In the genomic region with DNA sequence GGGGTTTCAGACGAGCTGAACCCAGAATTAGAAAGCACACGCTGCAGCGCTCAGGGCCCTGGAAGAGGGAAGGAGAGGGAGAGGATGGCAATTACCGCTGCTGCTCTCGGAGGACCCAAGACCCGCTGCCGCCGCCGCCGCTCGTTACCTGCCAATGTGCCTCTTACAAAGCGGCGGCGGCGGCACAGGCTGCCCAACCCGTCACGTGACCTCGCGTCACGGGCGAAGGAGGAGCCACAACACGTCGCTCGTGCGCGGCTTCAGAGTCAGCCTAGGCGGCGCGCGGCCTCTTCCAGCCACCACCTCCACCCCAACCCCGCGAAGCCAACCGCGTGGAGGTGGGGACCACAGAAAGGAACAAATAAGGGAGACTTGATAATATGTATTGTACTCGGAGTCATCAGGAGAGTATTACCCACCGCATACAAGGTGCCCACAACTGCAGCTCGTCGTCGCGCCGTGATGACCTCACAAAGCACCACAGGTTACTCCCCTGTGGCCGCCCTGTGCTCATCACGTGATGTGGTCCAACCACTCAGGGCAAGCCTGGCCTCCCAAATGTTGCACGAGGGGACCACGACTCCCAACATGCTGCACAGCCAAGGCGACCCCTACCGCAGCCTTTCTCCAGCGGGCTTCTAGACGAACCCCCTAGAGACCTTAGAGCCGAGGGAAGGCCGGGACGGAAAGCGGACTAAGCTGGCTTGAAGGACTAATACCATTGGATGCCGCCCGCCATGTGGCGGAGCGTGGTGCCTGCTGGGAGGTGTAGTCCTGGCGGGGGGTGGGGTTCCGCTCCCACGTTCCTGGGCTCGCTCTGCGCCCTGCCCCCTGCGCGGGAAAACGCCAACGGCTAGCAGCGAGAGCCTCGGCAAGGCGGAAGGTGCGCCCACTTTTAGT, we compare ENCODE assay signal across 1 cellular context.
TF ChIP-seq lines count a peak whose summit lies in the region.

A gene with protein sequence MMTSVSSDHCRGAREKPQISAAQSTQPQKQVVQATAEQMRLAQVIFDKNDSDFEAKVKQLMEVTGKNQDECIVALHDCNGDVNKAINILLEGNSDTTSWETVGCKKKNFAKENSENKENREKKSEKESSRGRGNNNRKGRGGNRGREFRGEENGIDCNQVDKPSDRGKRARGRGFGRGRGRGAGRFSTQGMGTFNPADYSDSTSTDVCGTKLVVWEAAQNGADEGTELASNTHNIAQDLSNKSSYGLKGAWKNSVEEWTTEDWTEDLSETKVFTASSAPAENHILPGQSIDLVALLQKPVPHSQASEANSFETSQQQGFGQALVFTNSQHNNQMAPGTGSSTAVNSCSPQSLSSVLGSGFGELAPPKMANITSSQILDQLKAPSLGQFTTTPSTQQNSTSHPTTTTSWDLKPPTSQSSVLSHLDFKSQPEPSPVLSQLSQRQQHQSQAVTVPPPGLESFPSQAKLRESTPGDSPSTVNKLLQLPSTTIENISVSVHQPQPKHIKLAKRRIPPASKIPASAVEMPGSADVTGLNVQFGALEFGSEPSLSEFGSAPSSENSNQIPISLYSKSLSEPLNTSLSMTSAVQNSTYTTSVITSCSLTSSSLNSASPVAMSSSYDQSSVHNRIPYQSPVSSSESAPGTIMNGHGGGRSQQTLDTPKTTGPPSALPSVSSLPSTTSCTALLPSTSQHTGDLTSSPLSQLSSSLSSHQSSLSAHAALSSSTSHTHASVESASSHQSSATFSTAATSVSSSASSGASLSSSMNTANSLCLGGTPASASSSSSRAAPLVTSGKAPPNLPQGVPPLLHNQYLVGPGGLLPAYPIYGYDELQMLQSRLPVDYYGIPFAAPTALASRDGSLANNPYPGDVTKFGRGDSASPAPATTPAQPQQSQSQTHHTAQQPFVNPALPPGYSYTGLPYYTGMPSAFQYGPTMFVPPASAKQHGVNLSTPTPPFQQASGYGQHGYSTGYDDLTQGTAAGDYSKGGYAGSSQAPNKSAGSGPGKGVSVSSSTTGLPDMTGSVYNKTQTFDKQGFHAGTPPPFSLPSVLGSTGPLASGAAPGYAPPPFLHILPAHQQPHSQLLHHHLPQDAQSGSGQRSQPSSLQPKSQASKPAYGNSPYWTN (minus strand): TSS at position 158 of the 900 bp plus-strand sequence. CDS start 31,739 bp downstream, outside the sequence.

TF ChIP-seq in K562, 482 proteins besides CTCF, POLR2A, EP300 and RAD21 (continued from another document and continues in another):
- TF ChIP-seq, protein P1, sequence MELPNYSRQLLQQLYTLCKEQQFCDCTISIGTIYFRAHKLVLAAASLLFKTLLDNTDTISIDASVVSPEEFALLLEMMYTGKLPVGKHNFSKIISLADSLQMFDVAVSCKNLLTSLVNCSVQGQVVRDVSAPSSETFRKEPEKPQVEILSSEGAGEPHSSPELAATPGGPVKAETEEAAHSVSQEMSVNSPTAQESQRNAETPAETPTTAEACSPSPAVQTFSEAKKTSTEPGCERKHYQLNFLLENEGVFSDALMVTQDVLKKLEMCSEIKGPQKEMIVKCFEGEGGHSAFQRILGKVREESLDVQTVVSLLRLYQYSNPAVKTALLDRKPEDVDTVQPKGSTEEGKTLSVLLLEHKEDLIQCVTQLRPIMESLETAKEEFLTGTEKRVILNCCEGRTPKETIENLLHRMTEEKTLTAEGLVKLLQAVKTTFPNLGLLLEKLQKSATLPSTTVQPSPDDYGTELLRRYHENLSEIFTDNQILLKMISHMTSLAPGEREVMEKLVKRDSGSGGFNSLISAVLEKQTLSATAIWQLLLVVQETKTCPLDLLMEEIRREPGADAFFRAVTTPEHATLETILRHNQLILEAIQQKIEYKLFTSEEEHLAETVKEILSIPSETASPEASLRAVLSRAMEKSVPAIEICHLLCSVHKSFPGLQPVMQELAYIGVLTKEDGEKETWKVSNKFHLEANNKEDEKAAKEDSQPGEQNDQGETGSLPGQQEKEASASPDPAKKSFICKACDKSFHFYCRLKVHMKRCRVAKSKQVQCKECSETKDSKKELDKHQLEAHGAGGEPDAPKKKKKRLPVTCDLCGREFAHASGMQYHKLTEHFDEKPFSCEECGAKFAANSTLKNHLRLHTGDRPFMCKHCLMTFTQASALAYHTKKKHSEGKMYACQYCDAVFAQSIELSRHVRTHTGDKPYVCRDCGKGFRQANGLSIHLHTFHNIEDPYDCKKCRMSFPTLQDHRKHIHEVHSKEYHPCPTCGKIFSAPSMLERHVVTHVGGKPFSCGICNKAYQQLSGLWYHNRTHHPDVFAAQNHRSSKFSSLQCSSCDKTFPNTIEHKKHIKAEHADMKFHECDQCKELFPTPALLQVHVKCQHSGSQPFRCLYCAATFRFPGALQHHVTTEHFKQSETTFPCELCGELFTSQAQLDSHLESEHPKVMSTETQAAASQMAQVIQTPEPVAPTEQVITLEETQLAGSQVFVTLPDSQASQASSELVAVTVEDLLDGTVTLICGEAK (IDR thresholded peaks at IDR 0.05) = peak; percentile 11; the same call in 1 of the 2 replicates
- TF ChIP-seq, protein P1 (CRISPR knock-in tag; IDR thresholded peaks at IDR 0.05) = no peak
- peak in 1 of 2 experiments; percentile 95 for TF ChIP-seq FOXK2 (conservative IDR thresholded peaks at IDR 0.05 in 1 of 2, IDR thresholded peaks at IDR 0.05 in 1 of 2; ENCODE audit: low read depth in 2 of 2)
- TF ChIP-seq U2AF1 (optimal IDR thresholded peaks at IDR 0.05; ENCODE audit: low read depth, low read length) = no peak
- TF ChIP-seq SMAD2 (IDR thresholded peaks at IDR 0.05; ENCODE audit: low read depth, low read length) = no peak
- TF ChIP-seq, protein P2, sequence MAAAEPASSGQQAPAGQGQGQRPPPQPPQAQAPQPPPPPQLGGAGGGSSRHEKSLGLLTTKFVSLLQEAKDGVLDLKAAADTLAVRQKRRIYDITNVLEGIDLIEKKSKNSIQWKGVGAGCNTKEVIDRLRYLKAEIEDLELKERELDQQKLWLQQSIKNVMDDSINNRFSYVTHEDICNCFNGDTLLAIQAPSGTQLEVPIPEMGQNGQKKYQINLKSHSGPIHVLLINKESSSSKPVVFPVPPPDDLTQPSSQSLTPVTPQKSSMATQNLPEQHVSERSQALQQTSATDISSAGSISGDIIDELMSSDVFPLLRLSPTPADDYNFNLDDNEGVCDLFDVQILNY (CRISPR knock-in tag; IDR thresholded peaks at IDR 0.05) = no peak
- TF ChIP-seq, protein P3, sequence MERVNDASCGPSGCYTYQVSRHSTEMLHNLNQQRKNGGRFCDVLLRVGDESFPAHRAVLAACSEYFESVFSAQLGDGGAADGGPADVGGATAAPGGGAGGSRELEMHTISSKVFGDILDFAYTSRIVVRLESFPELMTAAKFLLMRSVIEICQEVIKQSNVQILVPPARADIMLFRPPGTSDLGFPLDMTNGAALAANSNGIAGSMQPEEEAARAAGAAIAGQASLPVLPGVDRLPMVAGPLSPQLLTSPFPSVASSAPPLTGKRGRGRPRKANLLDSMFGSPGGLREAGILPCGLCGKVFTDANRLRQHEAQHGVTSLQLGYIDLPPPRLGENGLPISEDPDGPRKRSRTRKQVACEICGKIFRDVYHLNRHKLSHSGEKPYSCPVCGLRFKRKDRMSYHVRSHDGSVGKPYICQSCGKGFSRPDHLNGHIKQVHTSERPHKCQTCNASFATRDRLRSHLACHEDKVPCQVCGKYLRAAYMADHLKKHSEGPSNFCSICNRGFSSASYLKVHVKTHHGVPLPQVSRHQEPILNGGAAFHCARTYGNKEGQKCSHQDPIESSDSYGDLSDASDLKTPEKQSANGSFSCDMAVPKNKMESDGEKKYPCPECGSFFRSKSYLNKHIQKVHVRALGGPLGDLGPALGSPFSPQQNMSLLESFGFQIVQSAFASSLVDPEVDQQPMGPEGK (CRISPR knock-in tag; IDR thresholded peaks at IDR 0.05; ENCODE audit: borderline replicate concordance) = no peak
- TF ChIP-seq TGIF2 (CRISPR knock-in tag; IDR thresholded peaks at IDR 0.05) = no peak
- TF ChIP-seq MAFK (IDR thresholded peaks at IDR 0.05; ENCODE audit: low read length) = no peak
- TF ChIP-seq RFX7 (CRISPR knock-in tag; IDR thresholded peaks at IDR 0.05) = no peak
- TF ChIP-seq ZNF583 (CRISPR knock-in tag; IDR thresholded peaks at IDR 0.05) = no peak
- no peak for TF ChIP-seq HDAC8 (tag; IDR thresholded peaks at IDR 0.05)
- TF ChIP-seq NONO (IDR thresholded peaks at IDR 0.05; ENCODE audit: low read depth in 2 of 2, low read length in 1 of 2) = peak; percentile 33 to 58; a peak in 1 of 4 replicates
- no peak for TF ChIP-seq COPS2 (conservative IDR thresholded peaks at IDR 0.05)
- TF ChIP-seq, protein P4, sequence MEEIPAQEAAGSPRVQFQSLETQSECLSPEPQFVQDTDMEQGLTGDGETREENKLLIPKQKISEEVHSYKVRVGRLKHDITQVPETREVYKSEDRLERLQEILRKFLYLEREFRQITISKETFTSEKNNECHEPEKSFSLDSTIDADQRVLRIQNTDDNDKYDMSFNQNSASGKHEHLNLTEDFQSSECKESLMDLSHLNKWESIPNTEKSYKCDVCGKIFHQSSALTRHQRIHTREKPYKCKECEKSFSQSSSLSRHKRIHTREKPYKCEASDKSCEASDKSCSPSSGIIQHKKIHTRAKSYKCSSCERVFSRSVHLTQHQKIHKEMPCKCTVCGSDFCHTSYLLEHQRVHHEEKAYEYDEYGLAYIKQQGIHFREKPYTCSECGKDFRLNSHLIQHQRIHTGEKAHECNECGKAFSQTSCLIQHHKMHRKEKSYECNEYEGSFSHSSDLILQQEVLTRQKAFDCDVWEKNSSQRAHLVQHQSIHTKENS (CRISPR knock-in tag; IDR thresholded peaks at IDR 0.05) = no peak
- TF ChIP-seq PRMT5 (CRISPR knock-in tag; IDR thresholded peaks at IDR 0.05) = no peak
- TF ChIP-seq, protein P5, sequence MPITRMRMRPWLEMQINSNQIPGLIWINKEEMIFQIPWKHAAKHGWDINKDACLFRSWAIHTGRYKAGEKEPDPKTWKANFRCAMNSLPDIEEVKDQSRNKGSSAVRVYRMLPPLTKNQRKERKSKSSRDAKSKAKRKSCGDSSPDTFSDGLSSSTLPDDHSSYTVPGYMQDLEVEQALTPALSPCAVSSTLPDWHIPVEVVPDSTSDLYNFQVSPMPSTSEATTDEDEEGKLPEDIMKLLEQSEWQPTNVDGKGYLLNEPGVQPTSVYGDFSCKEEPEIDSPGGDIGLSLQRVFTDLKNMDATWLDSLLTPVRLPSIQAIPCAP (CRISPR knock-in tag; IDR thresholded peaks at IDR 0.05; ENCODE audit: borderline replicate concordance) = no peak
- TF ChIP-seq, protein P6, sequence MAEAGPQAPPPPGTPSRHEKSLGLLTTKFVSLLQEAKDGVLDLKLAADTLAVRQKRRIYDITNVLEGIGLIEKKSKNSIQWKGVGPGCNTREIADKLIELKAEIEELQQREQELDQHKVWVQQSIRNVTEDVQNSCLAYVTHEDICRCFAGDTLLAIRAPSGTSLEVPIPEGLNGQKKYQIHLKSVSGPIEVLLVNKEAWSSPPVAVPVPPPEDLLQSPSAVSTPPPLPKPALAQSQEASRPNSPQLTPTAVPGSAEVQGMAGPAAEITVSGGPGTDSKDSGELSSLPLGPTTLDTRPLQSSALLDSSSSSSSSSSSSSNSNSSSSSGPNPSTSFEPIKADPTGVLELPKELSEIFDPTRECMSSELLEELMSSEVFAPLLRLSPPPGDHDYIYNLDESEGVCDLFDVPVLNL (CRISPR knock-in tag; IDR thresholded peaks at IDR 0.05; ENCODE audit: low read depth) = peak; percentile 87
- TF ChIP-seq, protein P7, sequence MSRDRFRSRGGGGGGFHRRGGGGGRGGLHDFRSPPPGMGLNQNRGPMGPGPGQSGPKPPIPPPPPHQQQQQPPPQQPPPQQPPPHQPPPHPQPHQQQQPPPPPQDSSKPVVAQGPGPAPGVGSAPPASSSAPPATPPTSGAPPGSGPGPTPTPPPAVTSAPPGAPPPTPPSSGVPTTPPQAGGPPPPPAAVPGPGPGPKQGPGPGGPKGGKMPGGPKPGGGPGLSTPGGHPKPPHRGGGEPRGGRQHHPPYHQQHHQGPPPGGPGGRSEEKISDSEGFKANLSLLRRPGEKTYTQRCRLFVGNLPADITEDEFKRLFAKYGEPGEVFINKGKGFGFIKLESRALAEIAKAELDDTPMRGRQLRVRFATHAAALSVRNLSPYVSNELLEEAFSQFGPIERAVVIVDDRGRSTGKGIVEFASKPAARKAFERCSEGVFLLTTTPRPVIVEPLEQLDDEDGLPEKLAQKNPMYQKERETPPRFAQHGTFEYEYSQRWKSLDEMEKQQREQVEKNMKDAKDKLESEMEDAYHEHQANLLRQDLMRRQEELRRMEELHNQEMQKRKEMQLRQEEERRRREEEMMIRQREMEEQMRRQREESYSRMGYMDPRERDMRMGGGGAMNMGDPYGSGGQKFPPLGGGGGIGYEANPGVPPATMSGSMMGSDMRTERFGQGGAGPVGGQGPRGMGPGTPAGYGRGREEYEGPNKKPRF (IDR thresholded peaks at IDR 0.05; ENCODE audit: low read depth, low read length) = no peak
- no peak for TF ChIP-seq HNRNPUL1 (IDR thresholded peaks at IDR 0.05; ENCODE audit: low read length)
- TF ChIP-seq ZNF174 (CRISPR knock-in tag; IDR thresholded peaks at IDR 0.05) = no peak
- no peak for TF ChIP-seq TFAM (CRISPR knock-in tag; conservative IDR thresholded peaks at IDR 0.05)
- TF ChIP-seq SUPT5H (IDR thresholded peaks at IDR 0.05) = peak; percentile 93
- no peak; the same call in 1 of the 2 replicates for TF ChIP-seq ZNF197 (CRISPR knock-in tag; IDR thresholded peaks at IDR 0.05; ENCODE audit: low read depth)
- peak; percentile 40; the same call in 1 of the 2 replicates for TF ChIP-seq LEF1 (IDR thresholded peaks at IDR 0.05)
- TF ChIP-seq KAT8 (IDR thresholded peaks at IDR 0.05; ENCODE audit: low read depth) = peak; percentile 62; the same call in 1 of the 2 replicates
- TF ChIP-seq MBD2 (IDR thresholded peaks at IDR 0.05; ENCODE audit: borderline replicate concordance, low read depth) = peak; percentile 65
